In genomic region chr12:58416211-58416610, GRCh38 we compare ENCODE assay signal across 10 cellular contexts.
DNase-seq lines count a peak whose midpoint lies in the region; ATAC-seq, FAIRE-seq and TF ChIP-seq lines count a peak whose summit lies in the region.
"Had no signal": no experiment of that assay in that cellular context is flagged by ENCODE, and none has a peak within 500 bp of the region (broad histone marks: within the 10 kb centered on the region; RNA-seq: fewer than 3 reads in every experiment).

No MANE protein-coding gene starts in this region.

- no peaks in the 10 kb centered on the region for H3K79me1 ChIP-seq in H1 (ENCODE audit: low read depth, low read length)

- H3K4me1 Mint-ChIP-seq in osteocyte (ENCODE audit: unreplicated experiment) = peaks cover 60% of the 10 kb centered on the region
- H3K4me1 Mint-ChIP-seq in activated CD4-positive, alpha-beta T cell treated with anti-CD3 and anti-CD28 coated beads for 36 hours = no peaks in the 10 kb centered on the region
- H3K4me1 Mint-ChIP-seq: naive B cell had no signal

- no peak overlapping the region for H3K4me2 ChIP-seq in H1 (ENCODE audit: insufficient read depth in 1 of 2, low read depth in 2 of 2, low read length in 2 of 2)

- H3K9me3 ChIP-seq in H1 (ENCODE audit: insufficient read depth in 2 of 2, low read depth in 1 of 2, low read length in 1 of 2) = no peaks in the 10 kb centered on the region
- H3K9me3 ChIP-seq: stomach had no signal

- TF ChIP-seq EP300 in H1 (IDR thresholded peaks at IDR 0.05; ENCODE audit: borderline replicate concordance in 1 of 2, low read depth in 2 of 2, low read length in 2 of 2) = no peak

- H4K5ac ChIP-seq in H1 (ENCODE audit: insufficient read length, low read depth, low read length) = no peak overlapping the region

- 81% methylated on average over 2 of the region's 2 CpGs; no CpG with 5 or more reads in 1 of the 2 experiments for WGBS in H1 (ENCODE audit: extremely low coverage in 1 of 2, insufficient coverage in 1 of 2, insufficient read length in 1 of 2, insufficient replicate concordance in 2 of 2, low coverage in 1 of 2, low lambda C conversion rate in 2 of 2, missing lambda C conversion rate in 1 of 2), 2 experiments

- no peak overlapping the region for H3K56ac ChIP-seq in H1 (replicated peaks; ENCODE audit: insufficient read length, low read depth, low read length)

- peak; percentile 76 for DNase-seq in ELR (ENCODE audit: low read depth)
- DNase-seq in NCI-H226 = peak; percentile 63
- DNase-seq in H1 (ENCODE audit: low read depth in 1 of 2, low spot score in 2 of 2) = no peak
- no peak for DNase-seq in osteocyte (ENCODE audit: extremely low spot score, unreplicated experiment)
- DNase-seq in NCI-H2081 treated with DMSO at 0.1 percent for 48 hours (lab: John Stamatoyannopoulos, UW) = no peak
- no peak for DNase-seq in SHP77 treated with DMSO at 0.1 percent for 48 hours (lab: John Stamatoyannopoulos, UW)
- no peak for DNase-seq in activated CD4-positive, alpha-beta T cell treated with anti-CD3 and anti-CD28 coated beads for 36 hours
- DNase-seq in DMS153 treated with DMSO at 0.1 percent for 48 hours (lab: John Stamatoyannopoulos, UW; ENCODE audit: unreplicated experiment) = no peak
- DNase-seq: naive B cell, stomach had no signal

- H2AK5ac ChIP-seq in H1 (ENCODE audit: low read depth, low read length) = no peak overlapping the region

- H2BK5ac ChIP-seq in H1 (ENCODE audit: low read depth, low read length) = no peak overlapping the region

- CTCF ChIA-PET in H1 (lab: Charles Lee; ENCODE audit: partially characterized antibody) = interaction anchor here (0.9 to 1.8 kb wide), 5 partner anchors 12 to 425 kb away, joined by 3 to 9 read pairs (median 3); no protein-coding TSS in a partner anchor
- CTCF ChIA-PET in activated CD4-positive, alpha-beta T cell treated with anti-CD3 and anti-CD28 coated beads for 36 hours (lab: Charles Lee) = no interaction called here

- H3K4me1 ChIP-seq in H1 (replicated peaks in 1 of 4; ENCODE audit: control insufficient read depth in 3 of 4, insufficient read depth in 4 of 4, low read length in 3 of 4) = peaks cover 2 to 7% (median 4%) of the 10 kb centered on the region in 4 experiments; a peak in 4 of 7 replicates

- no peak overlapping the region for H3K14ac ChIP-seq in H1 (ENCODE audit: insufficient read length)

- peak overlapping the region; percentile 81 for H3K27ac Mint-ChIP-seq in osteocyte (ENCODE audit: unreplicated experiment)
- H3K27ac Mint-ChIP-seq in activated CD4-positive, alpha-beta T cell treated with anti-CD3 and anti-CD28 coated beads for 36 hours = no peak overlapping the region

- TF ChIP-seq POLR2A in H1 (IDR thresholded peaks at IDR 0.05; ENCODE audit: control extremely low read depth in 1 of 2, low read depth in 2 of 2, low read length in 2 of 2) = no peak

- H2BK15ac ChIP-seq in H1 (ENCODE audit: low read length) = no peak overlapping the region

- no peak overlapping the region for H3K4me3 Mint-ChIP-seq in osteocyte (ENCODE audit: unreplicated experiment)
- no peak overlapping the region for H3K4me3 Mint-ChIP-seq in activated CD4-positive, alpha-beta T cell treated with anti-CD3 and anti-CD28 coated beads for 36 hours
- H3K4me3 Mint-ChIP-seq: naive B cell had no signal

- no peaks in the 10 kb centered on the region for H3K79me2 ChIP-seq in H1 (ENCODE audit: control insufficient read depth in 1 of 2, insufficient read depth in 2 of 2, low read length in 2 of 2)

- no peaks in the 10 kb centered on the region for H3K23me2 ChIP-seq in H1 (ENCODE audit: low read depth, low read length)

- H3K36me3 Mint-ChIP-seq in osteocyte (ENCODE audit: unreplicated experiment) = peaks cover 2% of the 10 kb centered on the region
- no peaks in the 10 kb centered on the region for H3K36me3 Mint-ChIP-seq in activated CD4-positive, alpha-beta T cell treated with anti-CD3 and anti-CD28 coated beads for 36 hours (ENCODE audit: low read depth)
- H3K36me3 Mint-ChIP-seq: naive B cell had no signal

- no peak overlapping the region for H3K4me3 ChIP-seq in H1 (ENCODE audit: extremely low read depth in 1 of 4, insufficient read depth in 2 of 4, low read depth in 3 of 4, low read length in 4 of 4)
- H3K4me3 ChIP-seq: stomach had no signal

- no peaks in the 10 kb centered on the region for H4K20me1 ChIP-seq in H1 (replicated peaks in 1 of 2; ENCODE audit: control insufficient read depth in 1 of 2, insufficient read depth in 2 of 2, low read length in 2 of 2)

- H2BK20ac ChIP-seq in H1 (ENCODE audit: low read length) = no peak overlapping the region

- ATAC-seq in activated CD4-positive, alpha-beta T cell treated with anti-CD3 and anti-CD28 coated beads for 36 hours = no peak

- no peak overlapping the region for H3K9ac ChIP-seq in H1 (replicated peaks in 1 of 4; ENCODE audit: extremely low read depth in 1 of 4, low read depth in 3 of 4, low read length in 3 of 4)

- H3K27me3 Mint-ChIP-seq in osteocyte (ENCODE audit: unreplicated experiment) = no peaks in the 10 kb centered on the region
- H3K27me3 Mint-ChIP-seq in activated CD4-positive, alpha-beta T cell treated with anti-CD3 and anti-CD28 coated beads for 36 hours = peaks cover 11% of the 10 kb centered on the region

- TF ChIP-seq RAD21 in H1 (IDR thresholded peaks at IDR 0.05 in 1 of 2, conservative IDR thresholded peaks at IDR 0.05 in 1 of 2; ENCODE audit: low read depth in 2 of 2, low read length in 2 of 2) = 0 out of 4 replicates have a peak, but pooled peaks of 1 of the 2 experiments have one; percentile 31

- intact Hi-C loops in activated CD4-positive, alpha-beta T cell treated with anti-CD3 and anti-CD28 coated beads for 36 hours (cut with DNase I, micrococcal nuclease) = no loop called here

- H2AFZ ChIP-seq in H1 (ENCODE audit: low read length) = peak overlapping the region; percentile 90

- no peak for TF ChIP-seq CTCF in H1 (IDR thresholded peaks at IDR 0.05; ENCODE audit: control extremely low read depth in 1 of 3, insufficient read depth in 1 of 3, low read depth in 1 of 3, low read length in 3 of 3)
- TF ChIP-seq CTCF in osteocyte (IDR thresholded peaks at IDR 0.05) = peak; percentile 63

- H3K4ac ChIP-seq in H1 (replicated peaks; ENCODE audit: insufficient read length, low read depth, low read length) = no peak overlapping the region

- H3K9me3 Mint-ChIP-seq in osteocyte (ENCODE audit: unreplicated experiment) = no peaks in the 10 kb centered on the region
- H3K9me3 Mint-ChIP-seq in activated CD4-positive, alpha-beta T cell treated with anti-CD3 and anti-CD28 coated beads for 36 hours (ENCODE audit: low read depth) = no peaks in the 10 kb centered on the region

- no peak overlapping the region for H3K23ac ChIP-seq in H1 (ENCODE audit: insufficient read length)

- no peak overlapping the region for H3K18ac ChIP-seq in H1 (ENCODE audit: extremely low read depth, low read length)

- H2BK12ac ChIP-seq in H1 (ENCODE audit: low read depth, low read length) = peak overlapping the region; percentile 53; the same call in 1 of the 2 replicates

- 0 out of 7 replicates have a peak, but pooled peaks cover 0 to 2% (median 0%) of the 10 kb centered on the region in 4 experiments for H3K27me3 ChIP-seq in H1 (replicated peaks in 1 of 4; ENCODE audit: control insufficient read depth in 3 of 4, extremely low read depth in 1 of 4, insufficient read depth in 3 of 4, low read length in 3 of 4)
- H3K27me3 ChIP-seq: stomach had no signal

- H2BK120ac ChIP-seq in H1 (replicated peaks; ENCODE audit: low read depth, low read length) = no peak overlapping the region

- FAIRE-seq in H1 (lab: Jason Lieb, UNC) = no peak

- no peak overlapping the region for H3K27ac ChIP-seq in H1 (ENCODE audit: low read depth, low read length)

- no peak overlapping the region for H4K8ac ChIP-seq in H1 (ENCODE audit: extremely low read depth, insufficient read depth, low read length)

- POLR2A ChIA-PET in H1 (lab: Charles Lee; ENCODE audit: partially characterized antibody) = interaction anchor here (1.2 kb wide), 1 partner anchor 9 kb away, joined by 4 read pairs; no protein-coding TSS in a partner anchor
- POLR2A ChIA-PET in activated CD4-positive, alpha-beta T cell treated with anti-CD3 and anti-CD28 coated beads for 36 hours (lab: Charles Lee) = interaction anchor here (0.7 kb wide), 1 partner anchor 53 kb away, joined by 5 read pairs; no protein-coding TSS in a partner anchor

- no peak overlapping the region for H4K91ac ChIP-seq in H1 (replicated peaks; ENCODE audit: insufficient read length, low read length)

- no peaks in the 10 kb centered on the region for H3K36me3 ChIP-seq in H1 (ENCODE audit: control insufficient read depth in 2 of 4, insufficient read depth in 4 of 4, low read length in 3 of 4)
- H3K36me3 ChIP-seq: stomach had no signal

TF ChIP-seq in H1, 55 proteins besides CTCF, POLR2A, EP300 and RAD21 (continues in another document):
- no peak for TF ChIP-seq TAF7 (optimal IDR thresholded peaks at IDR 0.05; ENCODE audit: borderline replicate concordance, low read depth, low read length)
- TF ChIP-seq EGR1 (IDR thresholded peaks at IDR 0.05; ENCODE audit: borderline replicate concordance, low read depth, low read length) = no peak
- no peak for TF ChIP-seq TAF1 (IDR thresholded peaks at IDR 0.05; ENCODE audit: low read depth, low read length)
- TF ChIP-seq RXRA (IDR thresholded peaks at IDR 0.05; ENCODE audit: insufficient read depth, low read depth, low read length) = no peak
- no peak for TF ChIP-seq SAP30 (IDR thresholded peaks at IDR 0.05; ENCODE audit: insufficient read depth, insufficient replicate concordance, low read length)
- no peak for TF ChIP-seq ZNF274 (IDR thresholded peaks at IDR 0.05; ENCODE audit: borderline replicate concordance, extremely low read depth, low read length)
- TF ChIP-seq BACH1 (IDR thresholded peaks at IDR 0.05; ENCODE audit: low read length) = no peak
- no peak for TF ChIP-seq RFX5 (IDR thresholded peaks at IDR 0.05; ENCODE audit: borderline replicate concordance, low read depth, low read length)
- no peak for TF ChIP-seq NRF1 (IDR thresholded peaks at IDR 0.05; ENCODE audit: low read depth, low read length)
- TF ChIP-seq BRCA1 (IDR thresholded peaks at IDR 0.05; ENCODE audit: low read depth, low read length) = no peak
- no peak for TF ChIP-seq CREB1 (IDR thresholded peaks at IDR 0.05)
- TF ChIP-seq HDAC6 (IDR thresholded peaks at IDR 0.05; ENCODE audit: low read depth, low read length) = no peak
- no peak for TF ChIP-seq SRF (IDR thresholded peaks at IDR 0.05; ENCODE audit: low read depth, low read length)
- no peak for TF ChIP-seq SIRT6 (IDR thresholded peaks at IDR 0.05; ENCODE audit: low read length)
- no peak for TF ChIP-seq CHD2 (IDR thresholded peaks at IDR 0.05; ENCODE audit: low read length)
- no peak for TF ChIP-seq TEAD4 (IDR thresholded peaks at IDR 0.05; ENCODE audit: low read depth, low read length)

Comparison
In these comparisons a context has a peak if more than half of its experiments do, and no peak if none do; other contexts are left out.
1. DNase-seq: peak in ELR (single experiment) and NCI-H226 (single experiment); none in H1 (0 of 2), osteocyte (single experiment), NCI-H2081 treated with DMSO at 0.1 percent for 48 hours (single experiment), SHP77 treated with DMSO at 0.1 percent for 48 hours (single experiment), activated CD4-positive, alpha-beta T cell treated with anti-CD3 and anti-CD28 coated beads for 36 hours (single experiment) and DMS153 treated with DMSO at 0.1 percent for 48 hours (single experiment).